17 cellular contexts compared by ENCODE assay signal in genomic region chr15:70461017-70461416, GRCh38.
"Had no signal": no experiment of that assay in that cellular context is flagged by ENCODE, and none has a peak within 500 bp of the region (broad histone marks: within the 10 kb centered on the region; RNA-seq: fewer than 3 reads in every experiment).

No MANE protein-coding gene starts in this region.

- H3K27ac ChIP-seq: coronary artery, dorsolateral prefrontal cortex, gastrocnemius medialis, stomach, thoracic aorta had no signal

- ATAC-seq: gastrocnemius medialis, left lobe of liver, sciatic nerve had no signal

- H3K36me3 ChIP-seq: gastrocnemius medialis, heart right ventricle, stomach, thoracic aorta, transverse colon had no signal

- H3K4me3 ChIP-seq: coronary artery, dorsolateral prefrontal cortex, gastrocnemius medialis, heart right ventricle, mucosa of descending colon, stomach, thoracic aorta, transverse colon had no signal

- H3K4me1 ChIP-seq: transverse colon had no signal

- H3K27me3 ChIP-seq: gastrocnemius medialis, stomach, transverse colon had no signal

- DNase-seq: effector CD8-positive, alpha-beta T cell; gastrocnemius medialis; heart right ventricle; islet precursor cell; mammary epithelial cell; mucosa of descending colon; natural killer cell; stimulated activated CD4-positive, alpha-beta T cell treated with anti-CD3 and anti-CD28 coated beads, Interleukin-2, amount 100 ng/mL, for 24 hours; stimulated activated CD4-positive, alpha-beta T cell treated with anti-CD3 and anti-CD28 coated beads, Interleukin-4, amount 100 ng/mL, for 4 hours; stomach; substantia nigra; transverse colon had no signal

- H3K9me3 ChIP-seq: gastrocnemius medialis, heart right ventricle, mucosa of descending colon, stomach, thoracic aorta, transverse colon had no signal
